26 cellular contexts compared by ENCODE assay signal in the genomic region with DNA sequence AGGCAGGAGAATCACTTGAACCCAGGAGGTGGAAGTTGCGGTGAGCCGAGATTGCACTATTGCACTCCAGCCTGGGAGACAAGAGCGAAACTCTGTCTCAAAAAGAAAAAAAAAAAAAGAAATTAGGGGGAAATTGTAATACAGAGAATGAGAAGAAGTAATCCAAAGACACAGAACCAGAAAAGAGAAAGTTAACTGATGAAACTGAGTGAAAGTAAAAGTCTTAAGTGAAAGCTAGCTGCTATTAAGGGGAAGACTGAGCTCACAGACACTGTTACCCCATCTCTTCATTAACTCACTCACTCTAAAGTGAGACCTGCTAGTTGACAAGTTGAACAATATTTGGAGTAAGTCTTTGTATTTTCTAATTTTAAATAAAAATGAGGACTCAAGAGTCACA.
DNase-seq lines count a peak whose midpoint lies in the region; ATAC-seq, FAIRE-seq and TF ChIP-seq lines count a peak whose summit lies in the region.
"Had no signal": no experiment of that assay in that cellular context is flagged by ENCODE, and none has a peak within 500 bp of the region (broad histone marks: within the 10 kb centered on the region; RNA-seq: fewer than 3 reads in every experiment).

No MANE protein-coding gene starts in this region.

- no peak overlapping the region for H3K4me2 ChIP-seq in OCI-LY3 (ENCODE audit: low read length)
- H3K4me2 ChIP-seq in GM12878 (ENCODE audit: control insufficient read depth, insufficient read depth) = no peak overlapping the region
- H3K4me2 ChIP-seq: BLaER1 had no signal

- CTCF ChIA-PET in GM12878 (lab: Yijun Ruan, JAX) = no interaction called here

- no peak for FAIRE-seq in GM12878 (lab: Jason Lieb, UNC)
- FAIRE-seq: A204.1, GM12891 had no signal

- no TSS peak for BruUV-seq in GM12878 (replicated peaks; lab: Mats Ljungman, UMichigan)

- H4K20me1 ChIP-seq in OCI-LY3 (ENCODE audit: insufficient read depth, low read length) (no peaks in the 10 kb centered on the region), GM12878 (ENCODE audit: control insufficient read depth, insufficient read depth) (no peaks in the 10 kb centered on the region)
- H4K20me1 ChIP-seq: BLaER1 had no signal

- 80% methylated on average over 1 of the region's 3 CpGs for WGBS in GM12878 (ENCODE audit: insufficient coverage, insufficient replicate concordance, low lambda C conversion rate, missing lambda C conversion rate)

- DNase-seq in GM13977 (ENCODE audit: low spot score) (peak; percentile 10), GM12878 (ENCODE audit: low read depth, low spot score) (no peak), NCI-H1930 (lab: John Stamatoyannopoulos, UW) (no peak), NOMO-1 treated with DMSO at 0.1 percent for 48 hours (lab: John Stamatoyannopoulos, UW; ENCODE audit: unreplicated experiment) (no peak), nucleus accumbens (lab: John Stamatoyannopoulos, UW) (no peak), activated gamma-delta T cell (lab: John Stamatoyannopoulos, UW) (no peak)
- DNase-seq: 8988T; ACHN; BE2C; C1 segment of cervical spinal cord; CD4-positive, alpha-beta memory T cell; CD4-positive, CD25-positive, alpha-beta regulatory T cell; CD8-positive, alpha-beta memory T cell; COR-L47; DMS 273 treated with DMSO at 0.1 percent for 48 hours; DMS153; DMS53; DMS79; DND-41; EL; GDM1 had no signal

- H3K79me2 ChIP-seq in OCI-LY3 (ENCODE audit: low read length) (no peaks in the 10 kb centered on the region), GM12878 (ENCODE audit: control insufficient read depth, insufficient read depth, low read length) (no peaks in the 10 kb centered on the region)

- no peak for TF ChIP-seq RAD21 in GM12878 (IDR thresholded peaks at IDR 0.05; ENCODE audit: insufficient read depth, low read depth, low read length)

- H3K36me3 ChIP-seq in OCI-LY3 (replicated peaks; ENCODE audit: low read depth, low read length) (no peaks in the 10 kb centered on the region), GM12878 (ENCODE audit: control insufficient read depth in 2 of 2, insufficient read depth in 2 of 2, low read length in 1 of 2) (no peaks in the 10 kb centered on the region)
- H3K36me3 ChIP-seq: BE2C, BLaER1 had no signal

- H3K4me3 ChIP-seq in OCI-LY3 (ENCODE audit: low read length) (no peak overlapping the region), GM12878 (no peak overlapping the region)
- H3K4me3 ChIP-seq: BLaER1 had no signal

- RAD21 ChIA-PET in GM12878 (lab: Charles Lee; ENCODE audit: unreplicated experiment) = no interaction called here

- H2AFZ ChIP-seq in OCI-LY3 (ENCODE audit: low read depth, low read length) (no peak overlapping the region), GM12878 (ENCODE audit: control insufficient read depth, low read depth, low read length) (no peak overlapping the region)

- no peak for TF ChIP-seq POLR2A in GM12878 (IDR thresholded peaks at IDR 0.05; ENCODE audit: low read depth, low read length)

- H3K9me3 ChIP-seq in OCI-LY3 (ENCODE audit: insufficient read depth, low read length) (no peaks in the 10 kb centered on the region), GM12878 (replicated peaks; ENCODE audit: control insufficient read depth, insufficient read depth, low read length) (no peaks in the 10 kb centered on the region)
- H3K9me3 ChIP-seq: BE2C, BLaER1 had no signal

- POLR2A ChIA-PET in GM12878 (lab: Charles Lee) = no interaction called here

- H3K9ac ChIP-seq in OCI-LY3 (ENCODE audit: low read length) (no peak overlapping the region), GM12878 (ENCODE audit: control insufficient read depth, insufficient read depth, low read length) (no peak overlapping the region)
- H3K9ac ChIP-seq: BLaER1 had no signal

- H3K27me3 ChIP-seq in OCI-LY3 (ENCODE audit: low read depth, low read length) (no peaks in the 10 kb centered on the region), GM12878 (replicated peaks in 1 of 2; ENCODE audit: control insufficient read depth in 2 of 2, insufficient read depth in 2 of 2, low read length in 1 of 2) (no peaks in the 10 kb centered on the region)
- H3K27me3 ChIP-seq: BE2C, BLaER1 had no signal

- in situ Hi-C loops in GM13977 (cut with MboI; ENCODE audit: low pct_unique_long_range_greater_than_20kb, low sequenced_read_pairs, unreplicated experiment) = no loop called here
- in situ Hi-C loops in GM12878 (cut with MboI) = no loop called here

- ATAC-seq in GM21526 (IDR thresholded peaks at IDR 0.05; ENCODE audit: low FRiP score, unreplicated experiment) (peak; percentile 51), GM12878 (peak; percentile 77)

- SMC1A ChIA-PET in GM12878 (lab: Charles Lee; ENCODE audit: uncharacterized antibody, unreplicated experiment) = interaction anchor here (0.6 kb wide), 1 partner anchor 372 kb away, joined by 4 read pairs; no protein-coding TSS in a partner anchor

- H3K4me1 ChIP-seq in OCI-LY3 (ENCODE audit: low read length) = peaks cover 24% of the 10 kb centered on the region
- H3K4me1 ChIP-seq in GM12878 (ENCODE audit: control insufficient read depth, insufficient read depth, low read length) = no peaks in the 10 kb centered on the region
- H3K4me1 ChIP-seq: BE2C, BLaER1 had no signal

- H3K27ac ChIP-seq in OCI-LY3 (ENCODE audit: low read length) = peak overlapping the region; percentile 7; the same call in 1 of the 2 replicates
- no peak overlapping the region for H3K27ac ChIP-seq in GM12878 (ENCODE audit: control insufficient read depth, insufficient read depth)
- H3K27ac ChIP-seq: BLaER1 had no signal

- TF ChIP-seq EP300 in GM12878 (IDR thresholded peaks at IDR 0.05; ENCODE audit: borderline replicate concordance in 1 of 2, control insufficient read depth in 1 of 2, low read depth in 2 of 2, low read length in 2 of 2) = no peak

- TF ChIP-seq CTCF in GM13977 (IDR thresholded peaks at IDR 0.05; ENCODE audit: extremely low read depth, insufficient read depth, missing control alignments) (no peak), OCI-LY3 (IDR thresholded peaks at IDR 0.05; ENCODE audit: low read depth, low read length) (no peak), GM12878 (IDR thresholded peaks at IDR 0.05 in 2 of 3, conservative IDR thresholded peaks at IDR 0.05 in 1 of 3; ENCODE audit: control insufficient read depth in 2 of 3, extremely low read depth in 1 of 3, insufficient read depth in 1 of 3, low read depth in 3 of 3, low read length in 3 of 3) (no peak)

- intact Hi-C loops in GM12878 (cut with micrococcal nuclease; ENCODE audit: unreplicated experiment) = no loop called here

TF ChIP-seq in GM12878, 131 proteins besides CTCF, POLR2A, EP300 and RAD21 (continues in another document):
- TF ChIP-seq RB1 (IDR thresholded peaks at IDR 0.05; ENCODE audit: borderline replicate concordance) = no peak
- TF ChIP-seq IRF5 (IDR thresholded peaks at IDR 0.05; ENCODE audit: borderline replicate concordance) = no peak
- no peak for TF ChIP-seq BRCA1 (IDR thresholded peaks at IDR 0.05; ENCODE audit: low read depth, low read length)
- TF ChIP-seq JUNB (IDR thresholded peaks at IDR 0.05) = peak; percentile 44
- TF ChIP-seq ETV6 (conservative IDR thresholded peaks at IDR 0.05 in 1 of 2, IDR thresholded peaks at IDR 0.05 in 1 of 2; ENCODE audit: borderline replicate concordance in 1 of 2, low read depth in 1 of 2) = no peak
- TF ChIP-seq SMC3 (IDR thresholded peaks at IDR 0.05; ENCODE audit: borderline replicate concordance, low read length) = no peak
- no peak for TF ChIP-seq HDAC2 (IDR thresholded peaks at IDR 0.05)
- TF ChIP-seq, protein P1, sequence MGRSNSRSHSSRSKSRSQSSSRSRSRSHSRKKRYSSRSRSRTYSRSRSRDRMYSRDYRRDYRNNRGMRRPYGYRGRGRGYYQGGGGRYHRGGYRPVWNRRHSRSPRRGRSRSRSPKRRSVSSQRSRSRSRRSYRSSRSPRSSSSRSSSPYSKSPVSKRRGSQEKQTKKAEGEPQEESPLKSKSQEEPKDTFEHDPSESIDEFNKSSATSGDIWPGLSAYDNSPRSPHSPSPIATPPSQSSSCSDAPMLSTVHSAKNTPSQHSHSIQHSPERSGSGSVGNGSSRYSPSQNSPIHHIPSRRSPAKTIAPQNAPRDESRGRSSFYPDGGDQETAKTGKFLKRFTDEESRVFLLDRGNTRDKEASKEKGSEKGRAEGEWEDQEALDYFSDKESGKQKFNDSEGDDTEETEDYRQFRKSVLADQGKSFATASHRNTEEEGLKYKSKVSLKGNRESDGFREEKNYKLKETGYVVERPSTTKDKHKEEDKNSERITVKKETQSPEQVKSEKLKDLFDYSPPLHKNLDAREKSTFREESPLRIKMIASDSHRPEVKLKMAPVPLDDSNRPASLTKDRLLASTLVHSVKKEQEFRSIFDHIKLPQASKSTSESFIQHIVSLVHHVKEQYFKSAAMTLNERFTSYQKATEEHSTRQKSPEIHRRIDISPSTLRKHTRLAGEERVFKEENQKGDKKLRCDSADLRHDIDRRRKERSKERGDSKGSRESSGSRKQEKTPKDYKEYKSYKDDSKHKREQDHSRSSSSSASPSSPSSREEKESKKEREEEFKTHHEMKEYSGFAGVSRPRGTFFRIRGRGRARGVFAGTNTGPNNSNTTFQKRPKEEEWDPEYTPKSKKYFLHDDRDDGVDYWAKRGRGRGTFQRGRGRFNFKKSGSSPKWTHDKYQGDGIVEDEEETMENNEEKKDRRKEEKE (IDR thresholded peaks at IDR 0.05) = no peak
- TF ChIP-seq ZNF217 (IDR thresholded peaks at IDR 0.05) = no peak
- no peak for TF ChIP-seq CBX5 (IDR thresholded peaks at IDR 0.05; ENCODE audit: low read depth)
- TF ChIP-seq ZNF274 (IDR thresholded peaks at IDR 0.05; ENCODE audit: insufficient read depth, insufficient read length) = no peak
- TF ChIP-seq BACH1 (IDR thresholded peaks at IDR 0.05; ENCODE audit: borderline replicate concordance) = no peak
- no peak for TF ChIP-seq JUND (IDR thresholded peaks at IDR 0.05; ENCODE audit: low read depth, low read length)
- TF ChIP-seq NFIC (IDR thresholded peaks at IDR 0.05; ENCODE audit: low read depth, low read length) = peak; percentile 52
- no peak for TF ChIP-seq MYB (IDR thresholded peaks at IDR 0.05; ENCODE audit: borderline replicate concordance, low read depth, low read length)
- TF ChIP-seq SUPT20H (IDR thresholded peaks at IDR 0.05; ENCODE audit: borderline replicate concordance, control insufficient read depth, low read depth, low read length) = no peak
- no peak for TF ChIP-seq CHD4 (IDR thresholded peaks at IDR 0.05)
- no peak for TF ChIP-seq ZNF207 (IDR thresholded peaks at IDR 0.05; ENCODE audit: borderline replicate concordance)
